Comparison of ENCODE assay signal across 9 cellular contexts in genomic region chr2:8193686-8194615, GRCh38.
A peak's percentile ranks its signal among the peaks of the same experiment; 100 is the strongest.
DNase-seq lines count a peak whose midpoint lies in the region; ATAC-seq and TF ChIP-seq lines count a peak whose summit lies in the region.
"Had no signal": no experiment of that assay in that cellular context is flagged by ENCODE, and none has a peak within 500 bp of the region (broad histone marks: within the 10 kb centered on the region; RNA-seq: fewer than 3 reads in every experiment).

No MANE protein-coding gene starts in this region.

- H3K9me3 Mint-ChIP-seq in natural killer cell = no peaks in the 10 kb centered on the region

- H3K36me3 Mint-ChIP-seq in natural killer cell = peaks cover 20% of the 10 kb centered on the region

- H3K4me1 Mint-ChIP-seq in natural killer cell = peaks cover 24 to 45% of the 10 kb centered on the region in 2 donors

- TF ChIP-seq CTCF in natural killer cell (IDR thresholded peaks at IDR 0.05) = no peak

- intact Hi-C loops in left colon (cut with DNase I, micrococcal nuclease) (no loop called here), natural killer cell (cut with micrococcal nuclease) (no loop called here)

- H3K27me3 Mint-ChIP-seq in natural killer cell (ENCODE audit: low read depth in 2 of 2) = no peaks in the 10 kb centered on the region

- DNase-seq in COR-L47 (lab: John Stamatoyannopoulos, UW) (peak; percentile 99), NCI-H1417 treated with DMSO at 0.1 percent for 48 hours (lab: John Stamatoyannopoulos, UW) (peak; percentile 99), NOMO-1 treated with DMSO at 0.1 percent for 48 hours (lab: John Stamatoyannopoulos, UW; ENCODE audit: unreplicated experiment) (peak; percentile 84), left colon (no peak), natural killer cell (no peak), AML-193 (lab: John Stamatoyannopoulos, UW) (no peak), superior temporal gyrus (ENCODE audit: extremely low spot score) (no peak)
- DNase-seq: foreskin fibroblast had no signal

- H3K27ac Mint-ChIP-seq in natural killer cell = peak overlapping the region in 1 of 2 donors; percentile 68

- ATAC-seq in left colon (peak; percentile 51), natural killer cell (no peak), HG03565 (IDR thresholded peaks at IDR 0.05; ENCODE audit: unreplicated experiment) (no peak)

- no peak overlapping the region for H3K4me3 Mint-ChIP-seq in natural killer cell

Comparison
In these comparisons a context has a peak if more than half of its experiments do, and no peak if none do; other contexts are left out.
1. DNase-seq: peak in COR-L47 (single experiment), NCI-H1417 treated with DMSO at 0.1 percent for 48 hours (single experiment) and NOMO-1 treated with DMSO at 0.1 percent for 48 hours (single experiment); none in left colon (0 of 2), natural killer cell (single experiment), AML-193 (0 of 2) and superior temporal gyrus (single experiment).